ENCODE assay signal across 29 cellular contexts in genomic region chr21:45125347-45125746, GRCh38. TPM values are rescaled to one million over a fixed set of nuclear protein-coding genes. Genes with fewer than 3 reads are reported as not detected.
DNase-seq lines count a peak whose midpoint lies in the region; ATAC-seq and TF ChIP-seq lines count a peak whose summit lies in the region.
"Had no signal": no experiment of that assay in that cellular context is flagged by ENCODE, and none has a peak within 500 bp of the region (broad histone marks: within the 10 kb centered on the region; RNA-seq: fewer than 3 reads in every experiment).

No MANE protein-coding gene starts in this region.

- TF ChIP-seq POLR2A in spleen (IDR thresholded peaks at IDR 0.05) (no peak), testis (IDR thresholded peaks at IDR 0.05) (no peak)

- no peak overlapping the region for H3K4me3 Mint-ChIP-seq in activated T-cell treated with anti-CD3 and anti-CD28 coated beads, Interleukin-2, amount 50 U/mL, for 24 hours
- no peak overlapping the region for H3K4me3 Mint-ChIP-seq in activated T-cell treated with anti-CD3 and anti-CD28 coated beads, Interleukin-2, amount 50 U/mL, for 72 hours
- peak overlapping the region; percentile 61 for H3K4me3 Mint-ChIP-seq in memory B cell
- H3K4me3 Mint-ChIP-seq: activated CD8-positive, alpha-beta memory T cell treated with anti-CD3 and anti-CD28 coated beads, Interleukin-2, amount 10 ng/mL, durations not matched to agents 7 days and 5 days; activated naive CD8-positive, alpha-beta T cell treated with anti-CD3 and anti-CD28 coated beads, Interleukin-2, amount 10 ng/mL, durations not matched to agents 7 days and 5 days; activated T-helper 1 cell treated with anti-CD3 and anti-CD28 coated beads, Interleukin-12 subunit alpha, Interleukin-12 subunit beta, Interleukin-2, Interleukin-4 antibody, amounts not matched to agents 30 ng/mL and 10 ng/mL and 1 ng/mL, durations not matched to agents 14 hours and 24 hours and 36 hours; HFFc6; mesothelial cell of epicardium; T-helper 2 cell treated with Interferon-gamma antibody and Interleukin-4, amounts not matched to agents 5 μg/mL and 100 μg/mL, for 36 hours had no signal

- intact Hi-C loops in spleen (cut with DNase I; ENCODE audit: low total_unique reads), result loop anchor here (5.0 to 10.0 kb wide), 2 partner anchors 51 to 178 kb away; partner anchors contain the start of gene ADARB1
- intact Hi-C loops in testis (cut with DNase I; ENCODE audit: low total_unique reads), result no loop called here

- peaks cover 38% of the 10 kb centered on the region for H3K4me1 Mint-ChIP-seq in activated T-cell treated with anti-CD3 and anti-CD28 coated beads, Interleukin-2, amount 50 U/mL, for 24 hours (ENCODE audit: low read depth)
- peaks cover 17% of the 10 kb centered on the region for H3K4me1 Mint-ChIP-seq in activated T-cell treated with anti-CD3 and anti-CD28 coated beads, Interleukin-2, amount 50 U/mL, for 72 hours (ENCODE audit: low read depth)
- H3K4me1 Mint-ChIP-seq in memory B cell, result peaks cover 60% of the 10 kb centered on the region

- peaks cover 37% of the 10 kb centered on the region for H3K36me3 Mint-ChIP-seq in activated T-cell treated with anti-CD3 and anti-CD28 coated beads, Interleukin-2, amount 50 U/mL, for 24 hours (ENCODE audit: low read depth)
- H3K36me3 Mint-ChIP-seq in activated T-cell treated with anti-CD3 and anti-CD28 coated beads, Interleukin-2, amount 50 U/mL, for 72 hours (ENCODE audit: insufficient read depth in 2 of 2), result no peaks in the 10 kb centered on the region
- H3K36me3 Mint-ChIP-seq in memory B cell, result peaks cover 9% of the 10 kb centered on the region
- H3K36me3 Mint-ChIP-seq: activated CD8-positive, alpha-beta memory T cell treated with anti-CD3 and anti-CD28 coated beads, Interleukin-2, amount 10 ng/mL, durations not matched to agents 7 days and 5 days; mesothelial cell of epicardium had no signal

- no peaks in the 10 kb centered on the region for H3K27me3 Mint-ChIP-seq in activated T-cell treated with anti-CD3 and anti-CD28 coated beads, Interleukin-2, amount 50 U/mL, for 24 hours
- no peaks in the 10 kb centered on the region for H3K27me3 Mint-ChIP-seq in activated T-cell treated with anti-CD3 and anti-CD28 coated beads, Interleukin-2, amount 50 U/mL, for 72 hours (ENCODE audit: low read depth)
- H3K27me3 Mint-ChIP-seq in memory B cell, result no peaks in the 10 kb centered on the region
- H3K27me3 Mint-ChIP-seq: activated CD8-positive, alpha-beta memory T cell treated with anti-CD3 and anti-CD28 coated beads, Interleukin-2, amount 10 ng/mL, durations not matched to agents 7 days and 5 days; activated naive CD8-positive, alpha-beta T cell treated with anti-CD3 and anti-CD28 coated beads, Interleukin-2, amount 10 ng/mL, durations not matched to agents 7 days and 5 days had no signal

- H3K4me1 ChIP-seq in SJCRH30 (peaks cover 40% of the 10 kb centered on the region), spleen (peaks cover 30 to 100% (median 78%) of the 10 kb centered on the region in 6 donors), testis (peaks cover 10% of the 10 kb centered on the region)
- no peaks in the 10 kb centered on the region for H3K4me1 ChIP-seq in effector memory CD4-positive, alpha-beta T cell (ENCODE audit: control insufficient read depth, insufficient read depth, low read length, poor library complexity, severe bottlenecking)

- H3K9me3 ChIP-seq in SJCRH30 (replicated peaks) (no peaks in the 10 kb centered on the region), spleen (no peaks in the 10 kb centered on the region), testis (no peaks in the 10 kb centered on the region)
- H3K9me3 ChIP-seq in effector memory CD4-positive, alpha-beta T cell (ENCODE audit: control insufficient read depth, low read length), result no peaks in the 10 kb centered on the region
- H3K9me3 ChIP-seq: MG63, ovary had no signal

- no peaks in the 10 kb centered on the region for H3K36me3 ChIP-seq in SJCRH30
- peaks cover 0 to 10% (median 1%) of the 10 kb centered on the region in 6 donors for H3K36me3 ChIP-seq in spleen
- H3K36me3 ChIP-seq in testis (ENCODE audit: low read depth, missing control alignments), result no peaks in the 10 kb centered on the region
- H3K36me3 ChIP-seq in effector memory CD4-positive, alpha-beta T cell (ENCODE audit: control insufficient read depth, insufficient read depth, low read length), result peaks cover 3% of the 10 kb centered on the region
- H3K36me3 ChIP-seq: MG63, ovary had no signal

- H3K27me3 ChIP-seq in SJCRH30, result no peaks in the 10 kb centered on the region
- H3K27me3 ChIP-seq in spleen (replicated peaks in 1 of 7), result no peaks in the 10 kb centered on the region
- no peaks in the 10 kb centered on the region for H3K27me3 ChIP-seq in testis
- no peaks in the 10 kb centered on the region for H3K27me3 ChIP-seq in effector memory CD4-positive, alpha-beta T cell (replicated peaks; ENCODE audit: control insufficient read depth, insufficient read depth, low read length, poor library complexity, severe bottlenecking)
- H3K27me3 ChIP-seq: MG63, ovary had no signal

- peak overlapping the region; percentile 31 for H3K27ac Mint-ChIP-seq in activated T-cell treated with anti-CD3 and anti-CD28 coated beads, Interleukin-2, amount 50 U/mL, for 24 hours
- H3K27ac Mint-ChIP-seq in activated T-cell treated with anti-CD3 and anti-CD28 coated beads, Interleukin-2, amount 50 U/mL, for 72 hours, result no peak overlapping the region
- H3K27ac Mint-ChIP-seq in memory B cell, result peak overlapping the region; percentile 0
- H3K27ac Mint-ChIP-seq: activated CD8-positive, alpha-beta memory T cell treated with anti-CD3 and anti-CD28 coated beads, Interleukin-2, amount 10 ng/mL, durations not matched to agents 7 days and 5 days; activated naive CD8-positive, alpha-beta T cell treated with anti-CD3 and anti-CD28 coated beads, Interleukin-2, amount 10 ng/mL, durations not matched to agents 7 days and 5 days; activated T-helper 1 cell treated with anti-CD3 and anti-CD28 coated beads, Interleukin-12 subunit alpha, Interleukin-12 subunit beta, Interleukin-2, Interleukin-4 antibody, amounts not matched to agents 30 ng/mL and 10 ng/mL and 1 ng/mL, durations not matched to agents 14 hours and 24 hours and 36 hours; HFFc6; mesothelial cell of epicardium; T-helper 2 cell treated with Interferon-gamma antibody and Interleukin-4, amounts not matched to agents 5 μg/mL and 100 μg/mL, for 36 hours had no signal

- 44 to 67% (median 57%) methylated on average over 4 of the region's 4 CpGs for WGBS in spleen, 5 donors
- WGBS in testis, 2 donors, result 85 to 87% methylated on average over 4 of the region's 4 CpGs

- no peak overlapping the region for H3K4me3 ChIP-seq in SJCRH30
- no peak overlapping the region for H3K4me3 ChIP-seq in spleen
- no peak overlapping the region for H3K4me3 ChIP-seq in testis
- H3K4me3 ChIP-seq in effector memory CD4-positive, alpha-beta T cell (ENCODE audit: insufficient read depth, low read depth, low read length, poor library complexity, severe bottlenecking), result no peak overlapping the region
- H3K4me3 ChIP-seq: GM23248, K562, MG63, ovary had no signal

- no peak for TF ChIP-seq CTCF in spleen (IDR thresholded peaks at IDR 0.05 in 8 of 11, conservative IDR thresholded peaks at IDR 0.05 in 3 of 11)
- TF ChIP-seq CTCF in testis (IDR thresholded peaks at IDR 0.05), result no peak

- H3K27ac ChIP-seq in SJCRH30 (peak overlapping the region; percentile 65), spleen (peak overlapping the region in 5 of 8 donors; percentile 24 to 61 (median 49)), testis (no peak overlapping the region)
- H3K27ac ChIP-seq in effector memory CD4-positive, alpha-beta T cell (ENCODE audit: insufficient read depth, low read length, poor library complexity, severe bottlenecking), result no peak overlapping the region
- H3K27ac ChIP-seq: epithelial cell of prostate, GM23248, ovary, RWPE1 had no signal

- DNase-seq in activated T-cell treated with anti-CD3 and anti-CD28 coated beads, Interleukin-2, amount 50 U/mL, for 24 hours, result no peak
- no peak for DNase-seq in activated T-cell treated with anti-CD3 and anti-CD28 coated beads, Interleukin-2, amount 50 U/mL, for 72 hours
- DNase-seq in SJCRH30, result no peak
- DNase-seq in memory B cell (ENCODE audit: low spot score in 2 of 2), result no peak
- peak; percentile 55 for DNase-seq in spleen
- no peak for DNase-seq in islet precursor cell
- no peak for DNase-seq in testis
- DNase-seq in effector memory CD4-positive, alpha-beta T cell, result no peak
- DNase-seq: activated CD4-positive, alpha-beta T cell treated with anti-CD3 and anti-CD28 coated beads, Interleukin-2, amount 50 U/mL, for 1 hour; activated CD8-positive, alpha-beta memory T cell treated with anti-CD3 and anti-CD28 coated beads, Interleukin-2, amount 10 ng/mL, durations not matched to agents 7 days and 5 days; activated naive CD8-positive, alpha-beta T cell treated with anti-CD3 and anti-CD28 coated beads, Interleukin-2, amount 10 ng/mL, durations not matched to agents 7 days and 5 days; GF-D8; GM23248; HFFc6; MG63; NCI-H1417 treated with DMSO at 0.1 percent for 48 hours; NCI-H526 treated with DMSO at 0.1 percent for 48 hours; ovary; right cardiac atrium; stimulated activated CD4-positive, alpha-beta T cell treated with anti-CD3 and anti-CD28 coated beads, Interleukin-15, amount 100 ng/mL, for 24 hours had no signal

- no peaks in the 10 kb centered on the region for H3K9me3 Mint-ChIP-seq in activated T-cell treated with anti-CD3 and anti-CD28 coated beads, Interleukin-2, amount 50 U/mL, for 24 hours
- H3K9me3 Mint-ChIP-seq in activated T-cell treated with anti-CD3 and anti-CD28 coated beads, Interleukin-2, amount 50 U/mL, for 72 hours, result no peaks in the 10 kb centered on the region
- H3K9me3 Mint-ChIP-seq in memory B cell, result no peaks in the 10 kb centered on the region
- H3K9me3 Mint-ChIP-seq: activated naive CD8-positive, alpha-beta T cell treated with anti-CD3 and anti-CD28 coated beads, Interleukin-2, amount 10 ng/mL, durations not matched to agents 7 days and 5 days; activated T-helper 1 cell treated with anti-CD3 and anti-CD28 coated beads, Interleukin-12 subunit alpha, Interleukin-12 subunit beta, Interleukin-2, Interleukin-4 antibody, amounts not matched to agents 30 ng/mL and 10 ng/mL and 1 ng/mL, durations not matched to agents 14 hours and 24 hours and 36 hours; HFFc6; mesothelial cell of epicardium; nephron; T-helper 2 cell treated with Interferon-gamma antibody and Interleukin-4, amounts not matched to agents 5 μg/mL and 100 μg/mL, for 36 hours had no signal

- no peak for ATAC-seq in activated T-cell treated with anti-CD3 and anti-CD28 coated beads, Interleukin-2, amount 50 U/mL, for 72 hours (replicated peaks in 1 of 2)
- peak; percentile 23 for ATAC-seq in memory B cell (ENCODE audit: low read depth)
- ATAC-seq: activated CD8-positive, alpha-beta memory T cell treated with anti-CD3 and anti-CD28 coated beads, Interleukin-2, amount 10 ng/mL, durations not matched to agents 7 days and 5 days; K562; left lobe of liver; right cardiac atrium; SK-N-SH treated with all-trans-retinoic acid at 6 μM for 48 hours had no signal

RNA-seq across cellular contexts. Expression of gene ADARB1, which starts 51.0 kb away (rescaled TPM):
- 10 to 100 TPM; 41.7 to 45.3 TPM for total RNA-seq in activated T-cell treated with anti-CD3 and anti-CD28 coated beads, Interleukin-2, amount 50 U/mL, for 72 hours
- total RNA-seq in SJCRH30 (2014; rRNA removed; shearing (Covaris generic)), result 7.8 and 8.4 TPM in 2 replicates
- total RNA-seq in spleen, result 10 to 100 TPM; 26.0 to 50.8 (median 34.7) TPM
- 10 to 100 TPM in 2 of 3 donors, 1 to 10 TPM in 1; 9.1 to 16.9 (median 13.9) TPM for polyA plus RNA-seq in spleen
- total RNA-seq in testis, result 10 to 100 TPM; 17.6 TPM
- polyA plus RNA-seq in testis (ENCODE audit: insufficient read depth, low read depth, low replicate concordance), result 23.0 TPM

Comparison
In these comparisons a context has a peak if more than half of its experiments do, and no peak if none do; other contexts are left out.
1. H3K27ac ChIP-seq: peak in SJCRH30 (single experiment) and spleen (5 of 8); none in testis (0 of 2) and effector memory CD4-positive, alpha-beta T cell (single experiment).